Comparison of ENCODE assay signal across 1 cellular context in the genomic region with DNA sequence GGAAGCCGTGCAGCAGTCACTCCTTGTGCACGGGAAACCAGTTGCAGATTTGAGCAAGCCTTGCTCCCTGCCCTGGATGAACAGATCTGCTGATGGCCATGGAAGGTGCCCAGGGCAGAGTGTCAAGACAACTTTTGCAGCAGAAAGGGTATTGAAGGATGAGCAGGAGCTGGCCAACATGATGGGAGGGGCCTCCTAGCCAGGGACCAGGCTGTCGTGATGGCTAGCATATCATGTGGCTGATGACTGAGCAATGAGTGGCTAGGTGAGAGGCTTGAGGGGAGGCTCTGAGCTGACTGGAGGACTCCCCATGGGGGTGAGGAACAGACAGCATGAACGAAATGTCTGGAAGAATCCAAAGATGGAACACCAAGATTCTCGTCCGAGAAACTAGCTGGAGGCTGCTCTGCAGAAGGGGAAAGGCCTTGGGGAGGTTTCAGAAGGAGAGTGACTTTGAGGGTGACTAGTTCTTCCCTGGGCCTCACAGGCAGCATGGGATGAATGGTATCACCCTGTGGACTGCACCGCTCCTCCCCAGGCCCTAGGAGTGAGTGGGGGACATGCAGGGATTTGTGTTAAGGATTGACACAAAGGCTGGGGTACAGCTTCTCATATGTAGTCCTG.
TF ChIP-seq lines count a peak whose summit lies in the region.

No MANE protein-coding gene starts in this region.

TF ChIP-seq in HepG2, 621 proteins besides CTCF, POLR2A, EP300 and RAD21:
- no peak for TF ChIP-seq DNMT3B (CRISPR knock-in tag; conservative IDR thresholded peaks at IDR 0.05)
- no peak for TF ChIP-seq NFIB (CRISPR knock-in tag; IDR thresholded peaks at IDR 0.05; ENCODE audit: borderline replicate concordance)
- no peak for TF ChIP-seq REXO4 (CRISPR knock-in tag; IDR thresholded peaks at IDR 0.05; ENCODE audit: borderline replicate concordance)
- TF ChIP-seq POLR2AphosphoS2 (IDR thresholded peaks at IDR 0.05; ENCODE audit: low read depth, low read length) = no peak
- TF ChIP-seq NR2F2 (IDR thresholded peaks at IDR 0.05; ENCODE audit: borderline replicate concordance, low read depth) = no peak
- TF ChIP-seq SMAD1 (CRISPR knock-in tag; IDR thresholded peaks at IDR 0.05; ENCODE audit: borderline replicate concordance, low read depth) = no peak
